8 cellular contexts compared by ENCODE assay signal in the genomic region with DNA sequence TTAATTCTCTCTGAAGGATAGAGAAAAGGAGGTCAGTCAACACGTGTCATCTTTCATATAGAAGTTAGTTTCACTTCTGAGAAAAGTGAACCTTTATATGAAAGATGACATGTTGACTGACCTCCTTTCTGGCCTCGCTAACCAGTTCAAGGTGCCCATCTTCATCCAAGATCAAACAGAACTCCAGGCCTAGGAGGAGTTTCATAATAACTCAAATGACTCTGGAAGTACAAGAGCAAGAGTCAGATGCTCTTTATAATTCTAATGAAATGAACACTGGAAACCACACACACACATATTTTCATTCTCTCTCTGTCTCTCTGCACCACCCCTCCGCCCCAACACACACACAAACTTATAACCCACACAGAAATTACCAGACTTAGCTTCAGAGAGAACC. TPM values are rescaled to one million over a fixed set of nuclear protein-coding genes. Genes with fewer than 3 reads are reported as not detected.
DNase-seq lines count a peak whose midpoint lies in the region; ATAC-seq and TF ChIP-seq lines count a peak whose summit lies in the region.
"Had no signal": no experiment of that assay in that cellular context is flagged by ENCODE, and none has a peak within 500 bp of the region (broad histone marks: within the 10 kb centered on the region; RNA-seq: fewer than 3 reads in every experiment).

No MANE protein-coding gene starts in this region.

- H3K9me3 ChIP-seq in SK-N-SH = no peaks in the 10 kb centered on the region

- no peaks in the 10 kb centered on the region for H3F3A ChIP-seq in SK-N-SH (replicated peaks; ENCODE audit: insufficient read depth)

- H3K79me2 ChIP-seq in SK-N-SH (ENCODE audit: insufficient read depth) = no peaks in the 10 kb centered on the region

- no peak for TF ChIP-seq RAD21 in SK-N-SH (IDR thresholded peaks at IDR 0.05; ENCODE audit: low read length)

- no peak overlapping the region for H3K27ac ChIP-seq in SK-N-SH (ENCODE audit: low read depth in 2 of 2, low read length in 1 of 2)

- no peak for DNase-seq in activated T-helper 1 cell treated with anti-CD3 and anti-CD28 coated beads, Interleukin-12 subunit alpha, Interleukin-12 subunit beta, Interleukin-2, Interleukin-4 antibody, amounts not matched to agents 30 ng/mL and 10 ng/mL and 1 ng/mL, durations not matched to agents 14 hours and 24 hours and 36 hours (ENCODE audit: low spot score)
- peak; percentile 53 for DNase-seq in stimulated activated CD4-positive, alpha-beta T cell treated with anti-CD3 and anti-CD28 coated beads, Interleukin-4, amount 100 ng/mL, for 24 hours
- DNase-seq in DMS153 (lab: John Stamatoyannopoulos, UW) (no peak), SHP77 treated with DMSO at 0.1 percent for 48 hours (lab: John Stamatoyannopoulos, UW) (no peak), SK-N-SH (no peak)
- DNase-seq: stimulated activated CD8-positive, alpha-beta memory T cell treated with anti-CD3 and anti-CD28 coated beads, Interleukin-4, amount 100 ng/mL, for 48 hours had no signal

- H3K27me3 ChIP-seq in SK-N-SH (ENCODE audit: insufficient read depth) = no peaks in the 10 kb centered on the region

- H3K9ac ChIP-seq in SK-N-SH = no peak overlapping the region

- H3K36me3 ChIP-seq in SK-N-SH (replicated peaks in 1 of 2; ENCODE audit: control insufficient read depth in 1 of 2, insufficient read depth in 2 of 2, low read length in 1 of 2) = peaks cover 0 to 2% of the 10 kb centered on the region in 2 experiments

- TF ChIP-seq EP300 in SK-N-SH (IDR thresholded peaks at IDR 0.05; ENCODE audit: borderline replicate concordance in 1 of 2, low read depth in 1 of 2, low read length in 1 of 2) = no peak

- H3K4me2 ChIP-seq in SK-N-SH = no peak overlapping the region

- peaks cover 0 to 13% of the 10 kb centered on the region in 2 experiments; a peak in 2 of 4 replicates for H3K4me1 ChIP-seq in SK-N-SH (ENCODE audit: control insufficient read depth in 1 of 2, insufficient read depth in 2 of 2, low read depth in 1 of 2, low read length in 1 of 2)

- POLR2A ChIA-PET in SK-N-SH (lab: Yijun Ruan, JAX) = no interaction called here

- H3K4me3 ChIP-seq in SK-N-SH (ENCODE audit: low read depth in 2 of 2, low read length in 1 of 2) = no peak overlapping the region

- H3K9me2 ChIP-seq in SK-N-SH = no peaks in the 10 kb centered on the region

- TF ChIP-seq CTCF in SK-N-SH (IDR thresholded peaks at IDR 0.05) = no peak

- peak overlapping the region; percentile 68 for H3K4me3 Mint-ChIP-seq in activated T-helper 1 cell treated with anti-CD3 and anti-CD28 coated beads, Interleukin-12 subunit alpha, Interleukin-12 subunit beta, Interleukin-2, Interleukin-4 antibody, amounts not matched to agents 30 ng/mL and 10 ng/mL and 1 ng/mL, durations not matched to agents 14 hours and 24 hours and 36 hours

- H4K20me1 ChIP-seq in SK-N-SH (ENCODE audit: insufficient read depth) = no peaks in the 10 kb centered on the region

- ATAC-seq in GM19395 (IDR thresholded peaks at IDR 0.05; ENCODE audit: unreplicated experiment) = peak; percentile 56
- ATAC-seq in HG03045 (IDR thresholded peaks at IDR 0.05; ENCODE audit: unreplicated experiment) = peak; percentile 44

- peaks cover 90% of the 10 kb centered on the region for H3K4me1 Mint-ChIP-seq in activated T-helper 1 cell treated with anti-CD3 and anti-CD28 coated beads, Interleukin-12 subunit alpha, Interleukin-12 subunit beta, Interleukin-2, Interleukin-4 antibody, amounts not matched to agents 30 ng/mL and 10 ng/mL and 1 ng/mL, durations not matched to agents 14 hours and 24 hours and 36 hours (ENCODE audit: low read depth)

- no peaks in the 10 kb centered on the region for H3K27me3 Mint-ChIP-seq in activated T-helper 1 cell treated with anti-CD3 and anti-CD28 coated beads, Interleukin-12 subunit alpha, Interleukin-12 subunit beta, Interleukin-2, Interleukin-4 antibody, amounts not matched to agents 30 ng/mL and 10 ng/mL and 1 ng/mL, durations not matched to agents 14 hours and 24 hours and 36 hours (ENCODE audit: insufficient read depth)

- intact Hi-C loops in activated T-helper 1 cell treated with anti-CD3 and anti-CD28 coated beads, Interleukin-12 subunit alpha, Interleukin-12 subunit beta, Interleukin-2, Interleukin-4 antibody, amounts not matched to agents 30 ng/mL and 10 ng/mL and 1 ng/mL, durations not matched to agents 14 hours and 24 hours and 36 hours (cut with micrococcal nuclease) = loop anchor here (1.0 kb wide), 2 partner anchors 10 to 14 kb away; no protein-coding TSS in a partner anchor

- peaks cover 35% of the 10 kb centered on the region for H3K36me3 Mint-ChIP-seq in activated T-helper 1 cell treated with anti-CD3 and anti-CD28 coated beads, Interleukin-12 subunit alpha, Interleukin-12 subunit beta, Interleukin-2, Interleukin-4 antibody, amounts not matched to agents 30 ng/mL and 10 ng/mL and 1 ng/mL, durations not matched to agents 14 hours and 24 hours and 36 hours (ENCODE audit: low read depth)

- 93% methylated on average over 3 of the region's 3 CpGs for WGBS in SK-N-SH (ENCODE audit: low lambda C conversion rate)

- CTCF ChIA-PET in SK-N-SH (lab: Yijun Ruan, JAX) = interaction anchor here (1.3 to 1.9 kb wide), 3 partner anchors 9 to 181 kb away, joined by 3 to 7 read pairs (median 4); no protein-coding TSS in a partner anchor

- H3K9me3 Mint-ChIP-seq in activated T-helper 1 cell treated with anti-CD3 and anti-CD28 coated beads, Interleukin-12 subunit alpha, Interleukin-12 subunit beta, Interleukin-2, Interleukin-4 antibody, amounts not matched to agents 30 ng/mL and 10 ng/mL and 1 ng/mL, durations not matched to agents 14 hours and 24 hours and 36 hours = peaks cover 17% of the 10 kb centered on the region

- H3K27ac Mint-ChIP-seq in activated T-helper 1 cell treated with anti-CD3 and anti-CD28 coated beads, Interleukin-12 subunit alpha, Interleukin-12 subunit beta, Interleukin-2, Interleukin-4 antibody, amounts not matched to agents 30 ng/mL and 10 ng/mL and 1 ng/mL, durations not matched to agents 14 hours and 24 hours and 36 hours = peak overlapping the region; percentile 89

- H2AFZ ChIP-seq in SK-N-SH (ENCODE audit: low read depth) = no peak overlapping the region

TF ChIP-seq in SK-N-SH, 30 proteins besides CTCF, POLR2A, EP300 and RAD21 (continues in another document):
- no peak for TF ChIP-seq SMC3 (IDR thresholded peaks at IDR 0.05; ENCODE audit: low read depth, low read length)
- no peak for TF ChIP-seq RFX5 (IDR thresholded peaks at IDR 0.05; ENCODE audit: low read length)
- TF ChIP-seq, protein P1, sequence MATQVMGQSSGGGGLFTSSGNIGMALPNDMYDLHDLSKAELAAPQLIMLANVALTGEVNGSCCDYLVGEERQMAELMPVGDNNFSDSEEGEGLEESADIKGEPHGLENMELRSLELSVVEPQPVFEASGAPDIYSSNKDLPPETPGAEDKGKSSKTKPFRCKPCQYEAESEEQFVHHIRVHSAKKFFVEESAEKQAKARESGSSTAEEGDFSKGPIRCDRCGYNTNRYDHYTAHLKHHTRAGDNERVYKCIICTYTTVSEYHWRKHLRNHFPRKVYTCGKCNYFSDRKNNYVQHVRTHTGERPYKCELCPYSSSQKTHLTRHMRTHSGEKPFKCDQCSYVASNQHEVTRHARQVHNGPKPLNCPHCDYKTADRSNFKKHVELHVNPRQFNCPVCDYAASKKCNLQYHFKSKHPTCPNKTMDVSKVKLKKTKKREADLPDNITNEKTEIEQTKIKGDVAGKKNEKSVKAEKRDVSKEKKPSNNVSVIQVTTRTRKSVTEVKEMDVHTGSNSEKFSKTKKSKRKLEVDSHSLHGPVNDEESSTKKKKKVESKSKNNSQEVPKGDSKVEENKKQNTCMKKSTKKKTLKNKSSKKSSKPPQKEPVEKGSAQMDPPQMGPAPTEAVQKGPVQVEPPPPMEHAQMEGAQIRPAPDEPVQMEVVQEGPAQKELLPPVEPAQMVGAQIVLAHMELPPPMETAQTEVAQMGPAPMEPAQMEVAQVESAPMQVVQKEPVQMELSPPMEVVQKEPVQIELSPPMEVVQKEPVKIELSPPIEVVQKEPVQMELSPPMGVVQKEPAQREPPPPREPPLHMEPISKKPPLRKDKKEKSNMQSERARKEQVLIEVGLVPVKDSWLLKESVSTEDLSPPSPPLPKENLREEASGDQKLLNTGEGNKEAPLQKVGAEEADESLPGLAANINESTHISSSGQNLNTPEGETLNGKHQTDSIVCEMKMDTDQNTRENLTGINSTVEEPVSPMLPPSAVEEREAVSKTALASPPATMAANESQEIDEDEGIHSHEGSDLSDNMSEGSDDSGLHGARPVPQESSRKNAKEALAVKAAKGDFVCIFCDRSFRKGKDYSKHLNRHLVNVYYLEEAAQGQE (IDR thresholded peaks at IDR 0.05; ENCODE audit: low read depth, low read length) = no peak
- no peak for TF ChIP-seq NRF1 (IDR thresholded peaks at IDR 0.05; ENCODE audit: low read depth, low read length)
- TF ChIP-seq NFIC (IDR thresholded peaks at IDR 0.05; ENCODE audit: borderline replicate concordance) = no peak
- no peak for TF ChIP-seq TCF12 (IDR thresholded peaks at IDR 0.05)
- no peak for TF ChIP-seq RCOR1 (IDR thresholded peaks at IDR 0.05; ENCODE audit: low read length)
- TF ChIP-seq, protein P2, sequence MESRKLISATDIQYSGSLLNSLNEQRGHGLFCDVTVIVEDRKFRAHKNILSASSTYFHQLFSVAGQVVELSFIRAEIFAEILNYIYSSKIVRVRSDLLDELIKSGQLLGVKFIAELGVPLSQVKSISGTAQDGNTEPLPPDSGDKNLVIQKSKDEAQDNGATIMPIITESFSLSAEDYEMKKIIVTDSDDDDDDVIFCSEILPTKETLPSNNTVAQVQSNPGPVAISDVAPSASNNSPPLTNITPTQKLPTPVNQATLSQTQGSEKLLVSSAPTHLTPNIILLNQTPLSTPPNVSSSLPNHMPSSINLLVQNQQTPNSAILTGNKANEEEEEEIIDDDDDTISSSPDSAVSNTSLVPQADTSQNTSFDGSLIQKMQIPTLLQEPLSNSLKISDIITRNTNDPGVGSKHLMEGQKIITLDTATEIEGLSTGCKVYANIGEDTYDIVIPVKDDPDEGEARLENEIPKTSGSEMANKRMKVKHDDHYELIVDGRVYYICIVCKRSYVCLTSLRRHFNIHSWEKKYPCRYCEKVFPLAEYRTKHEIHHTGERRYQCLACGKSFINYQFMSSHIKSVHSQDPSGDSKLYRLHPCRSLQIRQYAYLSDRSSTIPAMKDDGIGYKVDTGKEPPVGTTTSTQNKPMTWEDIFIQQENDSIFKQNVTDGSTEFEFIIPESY (IDR thresholded peaks at IDR 0.05; ENCODE audit: borderline replicate concordance, low read depth) = no peak

RNA-seq across cellular contexts. Expression of a gene that starts 16.3 kb away (rescaled TPM):
- 153 and 159 TPM in 2 replicates for total RNA-seq in activated T-helper 1 cell treated with anti-CD3 and anti-CD28 coated beads, Interleukin-12 subunit alpha, Interleukin-12 subunit beta, Interleukin-2, Interleukin-4 antibody, amounts not matched to agents 30 ng/mL and 10 ng/mL and 1 ng/mL, durations not matched to agents 14 hours and 24 hours and 36 hours
- 12.3 and 12.5 TPM in 2 replicates for polyA plus RNA-seq in SK-N-SH (2012; rRNA removed)
- polyA plus RNA-seq in SK-N-SH (2012; cell fraction: cytosol; rRNA removed) = 6.8 and 7.0 TPM in 2 replicates
- 23.4 and 77.4 TPM in 2 replicates for polyA plus RNA-seq in SK-N-SH (2012; cell fraction: nucleus; rRNA removed)
